Comparison of ENCODE assay signal across 21 cellular contexts in the genomic region with DNA sequence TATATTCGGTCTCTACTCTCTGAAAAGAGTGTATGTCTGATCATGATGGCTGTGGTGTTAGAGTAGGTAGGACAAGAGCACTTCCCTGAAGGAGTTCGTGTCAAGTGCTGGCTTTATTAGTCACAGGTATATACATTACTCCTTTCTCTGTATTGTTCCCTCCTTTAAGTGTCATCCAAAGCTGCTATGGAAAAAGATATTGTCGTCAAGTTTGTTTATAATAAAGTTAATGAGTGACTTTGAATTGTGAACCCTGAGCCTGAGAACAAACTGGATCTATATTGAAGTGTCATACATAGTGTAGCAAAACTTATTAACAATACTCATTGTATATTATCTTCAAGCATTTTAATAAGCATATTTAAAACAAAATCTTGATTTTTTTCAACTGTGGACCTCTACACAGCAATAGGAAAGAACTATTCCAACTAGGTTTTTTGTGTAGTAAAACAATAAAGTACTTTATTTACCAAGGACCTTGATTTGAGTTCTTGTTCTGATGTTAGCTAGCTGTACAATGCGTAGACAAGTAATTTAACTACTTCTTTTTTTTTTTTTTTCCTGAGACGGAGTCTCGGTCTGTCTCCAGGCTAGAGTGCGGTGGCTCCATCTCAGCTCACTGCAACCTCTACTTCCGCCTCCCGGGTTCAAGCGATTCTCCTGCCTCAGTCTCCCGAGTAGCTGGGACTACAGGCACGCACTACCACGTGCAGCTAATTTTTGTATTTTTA.
DNase-seq lines count a peak whose midpoint lies in the region; ATAC-seq, FAIRE-seq and TF ChIP-seq lines count a peak whose summit lies in the region.
"Had no signal": no experiment of that assay in that cellular context is flagged by ENCODE, and none has a peak within 500 bp of the region (broad histone marks: within the 10 kb centered on the region; RNA-seq: fewer than 3 reads in every experiment).

No MANE protein-coding gene starts in this region.

- H3K27me3 ChIP-seq in IMR-90 (ENCODE audit: control insufficient read depth, insufficient read depth, low read length): no peaks in the 10 kb centered on the region
- no peaks in the 10 kb centered on the region for H3K27me3 ChIP-seq in lung (ENCODE audit: control insufficient read depth, insufficient read depth)
- H3K27me3 ChIP-seq: vagina had no signal

- H3K9me2 ChIP-seq in OCI-LY7 (ENCODE audit: insufficient read depth, low read length): no peaks in the 10 kb centered on the region

- H3K4me3 ChIP-seq in IMR-90 (ENCODE audit: insufficient read depth, low read depth, low read length): no peak overlapping the region
- H3K4me3 ChIP-seq in lung: no peak overlapping the region
- H3K4me3 ChIP-seq in OCI-LY7 (ENCODE audit: low read depth, low read length, poor library complexity, severe bottlenecking): no peak overlapping the region
- H3K4me3 ChIP-seq: vagina had no signal

- no peaks in the 10 kb centered on the region for H3K79me2 ChIP-seq in OCI-LY7 (ENCODE audit: insufficient read depth, low read depth, low read length)

- 100% methylated on average over 1 of the region's 13 CpGs; no CpG with 5 or more reads in 1 of the 2 experiments for WGBS in IMR-90 (ENCODE audit: extremely low coverage in 2 of 2, insufficient read length in 1 of 2), 2 experiments
- 78 to 90% methylated on average over 13 of the region's 13 CpGs for WGBS in lung, 2 donors

- H3K9me1 ChIP-seq in IMR-90 (ENCODE audit: insufficient read depth, low read length): 0 out of 2 replicates have a peak, but pooled peaks cover 3% of the 10 kb centered on the region

- H3K4me2 ChIP-seq in IMR-90 (ENCODE audit: low read depth, low read length) (no peak overlapping the region), OCI-LY7 (ENCODE audit: low read length) (no peak overlapping the region)

- H2AK9ac ChIP-seq in IMR-90 (replicated peaks; ENCODE audit: low read depth, low read length, poor library complexity): no peak overlapping the region

- H3K9ac ChIP-seq in IMR-90 (ENCODE audit: low read depth, low read length): no peak overlapping the region

- peaks cover 15 to 46% of the 10 kb centered on the region in 2 experiments for H3K79me1 ChIP-seq in IMR-90 (ENCODE audit: low read depth in 1 of 2, low read length in 2 of 2)

- no peak overlapping the region for H3K4ac ChIP-seq in IMR-90 (ENCODE audit: low read depth, low read length)

- H3K18ac ChIP-seq in IMR-90 (ENCODE audit: low read depth, low read length): peak overlapping the region; percentile 42; the same call in 1 of the 2 replicates

- dilution Hi-C loops in IMR-90 (cut with HindIII; ENCODE audit: low sequenced_read_pairs, unreplicated experiment): no loop called here

- H2BK15ac ChIP-seq in IMR-90 (ENCODE audit: low read depth, low read length): no peak overlapping the region

- H3K23ac ChIP-seq in IMR-90 (ENCODE audit: low read depth, low read length): no peak overlapping the region

- intact Hi-C loops in IMR-90 (cut with micrococcal nuclease): no loop called here
- intact Hi-C loops in OCI-LY7 (cut with micrococcal nuclease; ENCODE audit: unreplicated experiment): no loop called here

- H3K14ac ChIP-seq in IMR-90 (replicated peaks; ENCODE audit: low read depth, low read length): no peak overlapping the region

- no peak for TF ChIP-seq CTCF in 22Rv1 (IDR thresholded peaks at IDR 0.05)
- TF ChIP-seq CTCF in IMR-90 (conservative IDR thresholded peaks at IDR 0.05; ENCODE audit: low read depth, low read length): no peak
- TF ChIP-seq CTCF in lung (IDR thresholded peaks at IDR 0.05; ENCODE audit: control extremely low read depth, extremely low read depth): no peak
- no peak for TF ChIP-seq CTCF in OCI-LY7 (conservative IDR thresholded peaks at IDR 0.05; ENCODE audit: low read length)

- CTCF ChIA-PET in IMR-90 (lab: Yijun Ruan, JAX) (no interaction called here), OCI-LY7 (lab: Charles Lee; ENCODE audit: unreplicated experiment) (no interaction called here)

- no peak for ATAC-seq in IMR-90 (ENCODE audit: low read depth)
- ATAC-seq in lung (ENCODE audit: insufficient read depth, low FRiP score): peak; percentile 64
- no peak for ATAC-seq in HG03342 (IDR thresholded peaks at IDR 0.05; ENCODE audit: unreplicated experiment)
- ATAC-seq: right cardiac atrium had no signal

- H3K9me3 ChIP-seq in IMR-90 (ENCODE audit: control insufficient read depth, insufficient read depth, low read length) (no peaks in the 10 kb centered on the region), lung (ENCODE audit: control insufficient read depth in 2 of 2, insufficient read depth in 1 of 2, low read length in 1 of 2) (no peaks in the 10 kb centered on the region), OCI-LY7 (ENCODE audit: low read length) (no peaks in the 10 kb centered on the region)
- H3K9me3 ChIP-seq: vagina had no signal

- H2AK5ac ChIP-seq in IMR-90 (ENCODE audit: low read depth, low read length): no peak overlapping the region

- no peak overlapping the region for H4K8ac ChIP-seq in IMR-90 (ENCODE audit: low read depth in 2 of 2, low read length in 2 of 2)

- TF ChIP-seq RAD21 in IMR-90 (IDR thresholded peaks at IDR 0.05; ENCODE audit: low read length): no peak

- H3K4me1 ChIP-seq in IMR-90 (ENCODE audit: control insufficient read depth, insufficient read depth, low read length) (peaks cover 7% of the 10 kb centered on the region), lung (ENCODE audit: control insufficient read depth in 2 of 2, insufficient read depth in 2 of 2, low read length in 2 of 2) (peaks cover 0 to 4% of the 10 kb centered on the region in 2 donors), OCI-LY7 (ENCODE audit: insufficient read depth, low read length, poor library complexity, severe bottlenecking) (no peaks in the 10 kb centered on the region)
- H3K4me1 ChIP-seq: vagina had no signal

- peak overlapping the region; percentile 49 for H3K27ac ChIP-seq in 22Rv1
- H3K27ac ChIP-seq in IMR-90 (ENCODE audit: insufficient read depth, low read length): no peak overlapping the region
- H3K27ac ChIP-seq in lung (ENCODE audit: low read depth in 1 of 2, low read length in 1 of 2): peak overlapping the region in 1 of 2 donors; percentile 29
- no peak overlapping the region for H3K27ac ChIP-seq in OCI-LY7 (ENCODE audit: low read depth, low read length, poor library complexity, severe bottlenecking)
- H3K27ac ChIP-seq: HL-60, vagina had no signal

- no peak overlapping the region for H2AFZ ChIP-seq in IMR-90 (replicated peaks; ENCODE audit: low read length, poor library complexity)
- no peak overlapping the region for H2AFZ ChIP-seq in OCI-LY7 (ENCODE audit: low read length)

- no peak overlapping the region for H2BK120ac ChIP-seq in IMR-90 (ENCODE audit: low read depth, low read length)

- BruUV-seq in IMR-90 (replicated peaks; lab: Mats Ljungman, UMichigan) (no TSS peak), OCI-LY7 (replicated peaks; lab: Mats Ljungman, UMichigan) (no TSS peak)

- in situ Hi-C loops in IMR-90 (cut with MboI; ENCODE audit: low sequenced_read_pairs): no loop called here

- H3K36me3 ChIP-seq in IMR-90 (ENCODE audit: control insufficient read depth, insufficient read depth, low read length): no peaks in the 10 kb centered on the region; the same call in 1 of the 2 replicates
- H3K36me3 ChIP-seq in lung (ENCODE audit: control insufficient read depth in 2 of 2, insufficient read depth in 2 of 2, low read length in 2 of 2): no peaks in the 10 kb centered on the region
- H3K36me3 ChIP-seq in OCI-LY7 (ENCODE audit: insufficient read depth, low read length): no peaks in the 10 kb centered on the region
- H3K36me3 ChIP-seq: vagina had no signal

- no peak overlapping the region for H4K5ac ChIP-seq in IMR-90 (ENCODE audit: low read depth, low read length)

- no peak overlapping the region for H3K56ac ChIP-seq in IMR-90 (ENCODE audit: extremely low read depth, insufficient read depth, low read length)

- POLR2A ChIA-PET in IMR-90 (lab: Charles Lee; ENCODE audit: unreplicated experiment): interaction anchor here (0.6 kb wide), 1 partner anchor 56 kb away, joined by 3 read pairs; no protein-coding TSS in a partner anchor
- POLR2A ChIA-PET in OCI-LY7 (lab: Charles Lee): no interaction called here

- H2BK5ac ChIP-seq in IMR-90 (ENCODE audit: low read depth, low read length, poor library complexity, severe bottlenecking): no peak overlapping the region

- FAIRE-seq in colon (lab: Jason Lieb, UNC): peak; percentile 73

- DNase-seq in IMR-90: no peak
- DNase-seq in lung (ENCODE audit: low spot score): peak; percentile 51
- DNase-seq in T1000 (lab: John Stamatoyannopoulos, UW): no peak
- no peak for DNase-seq in T-helper 9 cell
- no peak for DNase-seq in OCI-LY7 (ENCODE audit: low spot score)
- DNase-seq: activated CD4-positive, alpha-beta T cell treated with anti-CD3 and anti-CD28 coated beads, Interleukin-2, amount 10 ng/mL, durations not matched to agents 24 days and 14 days; DMS 273 treated with DMSO at 0.1 percent for 48 hours; GF-D8; glutamatergic neuron; MM.1S; NCI-H1694; NCI-H526 treated with DMSO at 0.1 percent for 48 hours; occipital lobe; right cardiac atrium; SHP77 treated with DMSO at 0.1 percent for 48 hours; stimulated activated CD8-positive, alpha-beta memory T cell treated with anti-CD3 and anti-CD28 coated beads, Interleukin-4, amount 100 ng/mL, for 48 hours had no signal

- no peak for TF ChIP-seq POLR2A in IMR-90 (IDR thresholded peaks at IDR 0.05; ENCODE audit: low read depth, low read length)

- H2BK20ac ChIP-seq in IMR-90 (ENCODE audit: low read depth, low read length): no peak overlapping the region

- H4K91ac ChIP-seq in IMR-90 (ENCODE audit: insufficient read depth, low read depth, low read length): 0 out of 2 replicates have a peak overlapping the region, but pooled peaks have one; percentile 8

- H4K20me1 ChIP-seq in IMR-90 (ENCODE audit: insufficient read depth, low read length) (no peaks in the 10 kb centered on the region), OCI-LY7 (ENCODE audit: insufficient read depth, low read length) (no peaks in the 10 kb centered on the region)

TF ChIP-seq in IMR-90, 13 proteins besides CTCF, POLR2A, EP300 and RAD21 (continues in another document):
- TF ChIP-seq MAZ (IDR thresholded peaks at IDR 0.05; ENCODE audit: borderline replicate concordance, low read depth, low read length) (no peak), MAFK (IDR thresholded peaks at IDR 0.05; ENCODE audit: low read depth, low read length) (no peak), RFX5 (IDR thresholded peaks at IDR 0.05; ENCODE audit: low read depth, low read length) (no peak), CEBPB (IDR thresholded peaks at IDR 0.05; ENCODE audit: low read depth, low read length) (no peak), MXI1 (IDR thresholded peaks at IDR 0.05; ENCODE audit: borderline replicate concordance, low read depth, low read length) (no peak)
- TF ChIP-seq, protein P1, sequence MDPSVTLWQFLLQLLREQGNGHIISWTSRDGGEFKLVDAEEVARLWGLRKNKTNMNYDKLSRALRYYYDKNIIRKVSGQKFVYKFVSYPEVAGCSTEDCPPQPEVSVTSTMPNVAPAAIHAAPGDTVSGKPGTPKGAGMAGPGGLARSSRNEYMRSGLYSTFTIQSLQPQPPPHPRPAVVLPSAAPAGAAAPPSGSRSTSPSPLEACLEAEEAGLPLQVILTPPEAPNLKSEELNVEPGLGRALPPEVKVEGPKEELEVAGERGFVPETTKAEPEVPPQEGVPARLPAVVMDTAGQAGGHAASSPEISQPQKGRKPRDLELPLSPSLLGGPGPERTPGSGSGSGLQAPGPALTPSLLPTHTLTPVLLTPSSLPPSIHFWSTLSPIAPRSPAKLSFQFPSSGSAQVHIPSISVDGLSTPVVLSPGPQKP (IDR thresholded peaks at IDR 0.05; ENCODE audit: borderline replicate concordance, low read depth, low read length): no peak
